8 cellular contexts compared by ENCODE assay signal in genomic region chr1:155175927-155176371, GRCh38. TPM values are rescaled to one million over a fixed set of nuclear protein-coding genes. Genes with fewer than 3 reads are reported as not detected.
DNase-seq lines count a peak whose midpoint lies in the region; ATAC-seq and TF ChIP-seq lines count a peak whose summit lies in the region.

No MANE protein-coding gene starts in this region.

- H3K4me3 ChIP-seq in body of pancreas: no peak overlapping the region

- no peaks in the 10 kb centered on the region for H3K36me3 ChIP-seq in body of pancreas (replicated peaks in 1 of 2; ENCODE audit: insufficient read depth in 1 of 2, low read depth in 2 of 2)

- TF ChIP-seq CTCF in body of pancreas (IDR thresholded peaks at IDR 0.05): peak in 1 of 7 experiments; percentile 12

- no peaks in the 10 kb centered on the region for H3K9me3 ChIP-seq in body of pancreas

- 53 to 55% methylated on average over 8 to 9 of the region's 9 CpGs for WGBS in body of pancreas, 2 donors

- intact Hi-C loops in body of pancreas (cut with DNase I): loop anchor here (10.0 kb wide), 1 partner anchor 49 kb away; no protein-coding TSS in a partner anchor

- ATAC-seq in body of pancreas: no peak

- no peak for TF ChIP-seq POLR2A in body of pancreas (IDR thresholded peaks at IDR 0.05)

- H3K27me3 ChIP-seq in body of pancreas: no peaks in the 10 kb centered on the region

- H3K27ac ChIP-seq in body of pancreas: no peak overlapping the region
- peak overlapping the region; percentile 89 for H3K27ac ChIP-seq in temporal lobe (ENCODE audit: low read depth, low read length)

- DNase-seq in activated T-cell treated with anti-CD3 and anti-CD28 coated beads for 48 hours (ENCODE audit: low read depth) (peak; percentile 15), activated T-cell treated with anti-CD3 and anti-CD28 coated beads for 4 hours (no peak), NCI-H1694 treated with DMSO at 0.1 percent for 48 hours (lab: John Stamatoyannopoulos, UW) (peak; percentile 29), body of pancreas (peak; percentile 25 to 49 (median 36)), midbrain (lab: John Stamatoyannopoulos, UW) (no peak), mucosa of gallbladder (ENCODE audit: low spot score) (no peak), foreskin melanocyte (no peak)

- peaks cover 19% of the 10 kb centered on the region for H3K4me1 ChIP-seq in body of pancreas

RNA-seq across cellular contexts. Expression of gene TRIM46, which starts 2.3 kb away (rescaled TPM):
- under 1 TPM in 1 of 2 donors, not detected in 1; 0.26 TPM for total RNA-seq in body of pancreas
- 18.9 TPM for total RNA-seq in temporal lobe
- total RNA-seq in mucosa of gallbladder: 0.83 TPM

RNA-seq across cellular contexts. Expression of gene KRTCAP2, which starts 2.8 kb away (rescaled TPM):
- total RNA-seq in body of pancreas (10 to 100 TPM; 46.4 to 71.5 TPM), temporal lobe (21.4 TPM), mucosa of gallbladder (158 TPM)

RNA-seq across cellular contexts. Expression of gene THBS3, which starts 31.7 kb away (rescaled TPM):
- 10 to 100 TPM; 15.0 to 21.1 TPM for total RNA-seq in body of pancreas
- total RNA-seq in temporal lobe: 4.7 TPM
- 43.1 TPM for total RNA-seq in mucosa of gallbladder

RNA-seq across cellular contexts. Expression of gene MTX1, which starts 32.5 kb away (rescaled TPM):
- 10 to 100 TPM in 1 of 2 donors, 1 to 10 TPM in 1; 5.9 to 16.3 TPM for total RNA-seq in body of pancreas
- 14.0 TPM for total RNA-seq in temporal lobe
- 31.3 TPM for total RNA-seq in mucosa of gallbladder

RNA-seq across cellular contexts. Expression of gene DPM3, which starts 35.6 kb away (rescaled TPM):
- total RNA-seq in body of pancreas (100 to 1,000 TPM in 1 of 2 donors, 1 to 10 TPM in 1; 6.2 to 106 TPM), temporal lobe (14.3 TPM), mucosa of gallbladder (130 TPM)

Comparison
In these comparisons a context has a peak if more than half of its experiments do, and no peak if none do; other contexts are left out.
1. DNase-seq: peak in activated T-cell treated with anti-CD3 and anti-CD28 coated beads for 48 hours (single experiment), NCI-H1694 treated with DMSO at 0.1 percent for 48 hours (single experiment) and body of pancreas (4 of 4); none in activated T-cell treated with anti-CD3 and anti-CD28 coated beads for 4 hours (single experiment), midbrain (single experiment), mucosa of gallbladder (single experiment) and foreskin melanocyte (single experiment).
2. RNA of gene TRIM46, which starts 2.3 kb away (total RNA-seq): 18.9 TPM in temporal lobe (single experiment); 0.83 TPM in mucosa of gallbladder (single experiment) and 0.26 TPM in body of pancreas; every median in the first group is over 10 times any median in the second.